ENCODE assay signal across 12 cellular contexts in genomic region chr17:44211281-44212265, GRCh38. TPM values are rescaled to one million over a fixed set of nuclear protein-coding genes. Genes with fewer than 3 reads are reported as not detected.
DNase-seq lines count a peak whose midpoint lies in the region; ATAC-seq and TF ChIP-seq lines count a peak whose summit lies in the region.
"Had no signal": no experiment of that assay in that cellular context is flagged by ENCODE, and none has a peak within 500 bp of the region (broad histone marks: within the 10 kb centered on the region; RNA-seq: fewer than 3 reads in every experiment).

No MANE protein-coding gene starts in this region.

- peak overlapping the region in 1 of 10 experiments; percentile 39; a peak in 1 of 20 replicates for H3K4me3 ChIP-seq in BLaER1 treated with 17β-estradiol and CSF1 and Interleukin-3, amounts not matched to agents 10 nM and 100 nM
- no peak overlapping the region for H3K4me3 ChIP-seq in dorsolateral prefrontal cortex

- peaks cover 72 to 96% (median 89%) of the 10 kb centered on the region in 11 experiments for H3K36me3 ChIP-seq in BLaER1 treated with 17β-estradiol and CSF1 and Interleukin-3, amounts not matched to agents 10 nM and 100 nM
- peaks cover 97% of the 10 kb centered on the region for H3K36me3 ChIP-seq in KOPT-K1 (ENCODE audit: insufficient read depth, low read length)

- peaks cover 52 to 95% (median 64%) of the 10 kb centered on the region in 10 experiments for H3K4me1 ChIP-seq in BLaER1 treated with 17β-estradiol and CSF1 and Interleukin-3, amounts not matched to agents 10 nM and 100 nM

- H3K27me3 ChIP-seq in BLaER1 treated with 17β-estradiol and CSF1 and Interleukin-3, amounts not matched to agents 10 nM and 100 nM: no peaks in the 10 kb centered on the region
- no peaks in the 10 kb centered on the region for H3K27me3 ChIP-seq in dorsolateral prefrontal cortex

- peaks cover 0 to 10% (median 0%) of the 10 kb centered on the region in 11 experiments; a peak in 4 of 22 replicates for H3K9me3 ChIP-seq in BLaER1 treated with 17β-estradiol and CSF1 and Interleukin-3, amounts not matched to agents 10 nM and 100 nM (replicated peaks in 1 of 11)
- no peaks in the 10 kb centered on the region for H3K9me3 ChIP-seq in KOPT-K1 (ENCODE audit: insufficient read depth, low read length, poor library complexity, severe bottlenecking)

- no peak for TF ChIP-seq CTCF in dorsolateral prefrontal cortex (IDR thresholded peaks at IDR 0.05 in 54 of 56, conservative IDR thresholded peaks at IDR 0.05 in 2 of 56; ENCODE audit: low read depth in 1 of 56, partially characterized antibody in 56 of 56)

- ATAC-seq in HG02840 (IDR thresholded peaks at IDR 0.05; ENCODE audit: low FRiP score, unreplicated experiment): no peak

- peak overlapping the region in 10 of 11 experiments; percentile 42 to 83 (median 72); a peak in 17 of 22 replicates for H3K9ac ChIP-seq in BLaER1 treated with 17β-estradiol and CSF1 and Interleukin-3, amounts not matched to agents 10 nM and 100 nM

- DNase-seq in dorsolateral prefrontal cortex (no peak), HK-2 (ENCODE audit: unreplicated experiment) (no peak)
- no peak for DNase-seq in stimulated activated CD8-positive, alpha-beta memory T cell treated with anti-CD3 and anti-CD28 coated beads, Interleukin-4, amount 100 ng/mL, for 48 hours
- DNase-seq: cortex of kidney; mammary epithelial cell; NCI-H1048; NK-92 treated with Interleukin-12 subunit alpha and Interleukin-12 subunit beta, amount 100 ng/mL, for 24 hours had no signal

- H4K20me1 ChIP-seq in BLaER1 treated with 17β-estradiol and CSF1 and Interleukin-3, amounts not matched to agents 10 nM and 100 nM: peaks cover 10 to 78% (median 60%) of the 10 kb centered on the region in 11 experiments; a peak in 18 of 22 replicates

- peak overlapping the region in 9 of 11 experiments; percentile 42 to 87 (median 79); a peak in 16 of 22 replicates for H3K27ac ChIP-seq in BLaER1 treated with 17β-estradiol and CSF1 and Interleukin-3, amounts not matched to agents 10 nM and 100 nM
- H3K27ac ChIP-seq in KOPT-K1 (ENCODE audit: low read depth, low read length, poor library complexity, severe bottlenecking): peak overlapping the region; percentile 71
- H3K27ac ChIP-seq in dorsolateral prefrontal cortex: peak overlapping the region in 49 of 59 donors; percentile 73 to 95 (median 87)
- H3K27ac ChIP-seq: C4-2B had no signal

- H3K4me2 ChIP-seq in BLaER1 treated with 17β-estradiol and CSF1 and Interleukin-3, amounts not matched to agents 10 nM and 100 nM: peak overlapping the region; percentile 42 to 93 (median 80)

- intact Hi-C loops in dorsolateral prefrontal cortex (cut with DNase I): loop anchor here in 1 of 2 donors (2.0 kb wide), 1 partner anchor 117 kb away; no protein-coding TSS in a partner anchor

RNA-seq across cellular contexts. Expression of gene UBTF, which starts 7.9 kb away (rescaled TPM):
- total RNA-seq in dorsolateral prefrontal cortex: 10 to 100 TPM; 56.2 to 94.1 (median 72.5) TPM

RNA-seq across cellular contexts. Expression of gene ATXN7L3, which starts 11.9 kb away (rescaled TPM):
- 100 to 1,000 TPM in 119 of 120 experiments, 10 to 100 TPM in 1; 95.4 to 294 (median 207) TPM for total RNA-seq in dorsolateral prefrontal cortex

RNA-seq across cellular contexts. Expression of gene TMUB2, which starts 24.8 kb away (rescaled TPM):
- 10 to 100 TPM; 25.4 to 51.8 (median 37.8) TPM for total RNA-seq in dorsolateral prefrontal cortex

RNA-seq across cellular contexts. Expression of gene ASB16, which starts 41.1 kb away (rescaled TPM):
- 1 to 10 TPM in 26 of 120 experiments, under 1 TPM in 78, not detected in 16; 0.23 to 3.2 (median 0.64) TPM for total RNA-seq in dorsolateral prefrontal cortex
- total RNA-seq: mammary epithelial cell, pulmonary artery endothelial cell had no signal

RNA-seq across cellular contexts. Expression of gene SLC4A1, which starts 56.4 kb away (rescaled TPM):
- 1 to 10 TPM in 33 of 120 experiments, under 1 TPM in 62, not detected in 25; 0.08 to 6.2 (median 0.68) TPM for total RNA-seq in dorsolateral prefrontal cortex
- total RNA-seq: mammary epithelial cell, pulmonary artery endothelial cell had no signal
